ENCODE assay signal across 23 cellular contexts in genomic region chr9:95830768-95831167, GRCh38. TPM values are rescaled to one million over a fixed set of nuclear protein-coding genes. Genes with fewer than 3 reads are reported as not detected.
DNase-seq lines count a peak whose midpoint lies in the region; ATAC-seq, FAIRE-seq and TF ChIP-seq lines count a peak whose summit lies in the region.
"Had no signal": no experiment of that assay in that cellular context is flagged by ENCODE, and none has a peak within 500 bp of the region (broad histone marks: within the 10 kb centered on the region; RNA-seq: fewer than 3 reads in every experiment).

No MANE protein-coding gene starts in this region.

- H3K36me3 Mint-ChIP-seq in activated B cell treated with CpG ODN at 0.5 μM for 24 hours (ENCODE audit: low read depth), result no peaks in the 10 kb centered on the region
- H3K36me3 Mint-ChIP-seq in stimulated activated effector memory CD8-positive, alpha-beta T cell treated with anti-CD3 and anti-CD28 coated beads, Interleukin-12 subunit alpha, Interleukin-12 subunit beta, amount 100 ng/mL, for 72 hours, result no peaks in the 10 kb centered on the region
- H3K36me3 Mint-ChIP-seq in stimulated activated naive B cell treated with anti-CD40 and anti-IgM and Interleukin-4, amounts not matched to agents 10 μg/mL and 1 μg/mL and 100 μg/mL, for 72 hours, result peaks cover 6 to 17% of the 10 kb centered on the region in 2 donors
- H3K36me3 Mint-ChIP-seq: CD8-positive, alpha-beta T cell had no signal

- DNase-seq in activated B cell treated with CpG ODN at 0.5 μM for 24 hours (no peak), vagina (ENCODE audit: extremely low spot score in 2 of 2) (no peak), NCI-H2107 (lab: John Stamatoyannopoulos, UW) (no peak), GM12891 (ENCODE audit: insufficient read length, low spot score) (no peak)
- no peak for DNase-seq in stimulated activated effector memory CD8-positive, alpha-beta T cell treated with anti-CD3 and anti-CD28 coated beads, Interleukin-12 subunit alpha, Interleukin-12 subunit beta, amount 100 ng/mL, for 72 hours (ENCODE audit: low spot score in 2 of 2)
- peak; percentile 24 for DNase-seq in stimulated activated naive B cell treated with anti-CD40 and anti-IgM and Interleukin-4, amounts not matched to agents 10 μg/mL and 1 μg/mL and 100 μg/mL, for 72 hours
- DNase-seq: AML-193; Caco-2; Calu3; CD4-positive, alpha-beta T cell; CD8-positive, alpha-beta T cell; DMS79 treated with DMSO at 0.1 percent for 48 hours; GF-D8 had no signal

- ATAC-seq in activated B cell treated with CpG ODN at 0.5 μM for 24 hours (ENCODE audit: low read depth), result peak; percentile 47
- peak; percentile 56 for ATAC-seq in stimulated activated effector memory CD8-positive, alpha-beta T cell treated with anti-CD3 and anti-CD28 coated beads, Interleukin-12 subunit alpha, Interleukin-12 subunit beta, amount 100 ng/mL, for 72 hours
- peak; percentile 68 to 85 for ATAC-seq in stimulated activated naive B cell treated with anti-CD40 and anti-IgM and Interleukin-4, amounts not matched to agents 10 μg/mL and 1 μg/mL and 100 μg/mL, for 72 hours (replicated peaks)
- ATAC-seq: A549; CD8-positive, alpha-beta T cell had no signal

- no peaks in the 10 kb centered on the region for H3K27me3 Mint-ChIP-seq in activated B cell treated with CpG ODN at 0.5 μM for 24 hours
- no peaks in the 10 kb centered on the region for H3K27me3 Mint-ChIP-seq in stimulated activated naive B cell treated with anti-CD40 and anti-IgM and Interleukin-4, amounts not matched to agents 10 μg/mL and 1 μg/mL and 100 μg/mL, for 72 hours
- H3K27me3 Mint-ChIP-seq: B cell; CD4-positive, alpha-beta T cell had no signal

- no peaks in the 10 kb centered on the region for H3K4me1 Mint-ChIP-seq in activated B cell treated with CpG ODN at 0.5 μM for 24 hours
- peaks cover 23% of the 10 kb centered on the region for H3K4me1 Mint-ChIP-seq in stimulated activated effector memory CD8-positive, alpha-beta T cell treated with anti-CD3 and anti-CD28 coated beads, Interleukin-12 subunit alpha, Interleukin-12 subunit beta, amount 100 ng/mL, for 72 hours
- H3K4me1 Mint-ChIP-seq in stimulated activated naive B cell treated with anti-CD40 and anti-IgM and Interleukin-4, amounts not matched to agents 10 μg/mL and 1 μg/mL and 100 μg/mL, for 72 hours, result peaks cover 16 to 20% of the 10 kb centered on the region in 2 donors
- H3K4me1 Mint-ChIP-seq: B cell had no signal

- H3K27ac ChIP-seq in stomach smooth muscle (ENCODE audit: low read length) (peak overlapping the region; percentile 73), vagina (no peak overlapping the region)
- H3K27ac ChIP-seq: 22Rv1; A549; BLaER1 treated with 17β-estradiol and CSF1 and Interleukin-3, amounts not matched to agents 10 nM and 100 nM; C4-2B had no signal

- H3K4me1 ChIP-seq in stomach smooth muscle (ENCODE audit: control insufficient read depth, insufficient read depth, low read length), result peaks cover 26% of the 10 kb centered on the region
- H3K4me1 ChIP-seq in vagina, result peaks cover 15% of the 10 kb centered on the region
- H3K4me1 ChIP-seq: A549 had no signal

- H3K4me3 Mint-ChIP-seq in activated B cell treated with CpG ODN at 0.5 μM for 24 hours, result no peak overlapping the region
- no peak overlapping the region for H3K4me3 Mint-ChIP-seq in stimulated activated effector memory CD8-positive, alpha-beta T cell treated with anti-CD3 and anti-CD28 coated beads, Interleukin-12 subunit alpha, Interleukin-12 subunit beta, amount 100 ng/mL, for 72 hours
- H3K4me3 Mint-ChIP-seq in stimulated activated naive B cell treated with anti-CD40 and anti-IgM and Interleukin-4, amounts not matched to agents 10 μg/mL and 1 μg/mL and 100 μg/mL, for 72 hours, result no peak overlapping the region
- H3K4me3 Mint-ChIP-seq: B cell; CD4-positive, alpha-beta T cell; CD8-positive, alpha-beta T cell had no signal

- H3K36me3 ChIP-seq in stomach smooth muscle (ENCODE audit: control insufficient read depth in 2 of 2, insufficient read depth in 2 of 2, low read length in 2 of 2) (peaks cover 0 to 1% of the 10 kb centered on the region in 2 donors), vagina (no peaks in the 10 kb centered on the region)
- H3K36me3 ChIP-seq: BLaER1 treated with 17β-estradiol and CSF1 and Interleukin-3, amounts not matched to agents 10 nM and 100 nM had no signal

- H3K4me3 ChIP-seq in stomach smooth muscle (ENCODE audit: low read length in 2 of 2) (no peak overlapping the region), vagina (no peak overlapping the region)
- H3K4me3 ChIP-seq: A549; BLaER1 treated with 17β-estradiol and CSF1 and Interleukin-3, amounts not matched to agents 10 nM and 100 nM had no signal

- no peak overlapping the region for H3K9ac ChIP-seq in stomach smooth muscle (ENCODE audit: low read length in 2 of 2)
- H3K9ac ChIP-seq: BLaER1 treated with 17β-estradiol and CSF1 and Interleukin-3, amounts not matched to agents 10 nM and 100 nM had no signal

- H3K27me3 ChIP-seq in stomach smooth muscle (ENCODE audit: control insufficient read depth in 1 of 2, insufficient read depth in 2 of 2, low read length in 2 of 2), result no peaks in the 10 kb centered on the region
- no peaks in the 10 kb centered on the region for H3K27me3 ChIP-seq in vagina
- H3K27me3 ChIP-seq: BLaER1 treated with 17β-estradiol and CSF1 and Interleukin-3, amounts not matched to agents 10 nM and 100 nM had no signal

- TF ChIP-seq POLR2A in vagina (IDR thresholded peaks at IDR 0.05), result no peak
- TF ChIP-seq POLR2A in GM12891 (IDR thresholded peaks at IDR 0.05; ENCODE audit: low read depth, low read length), result no peak

- H3K9me3 ChIP-seq in stomach smooth muscle (ENCODE audit: control insufficient read depth in 2 of 2, low read length in 2 of 2), result no peaks in the 10 kb centered on the region
- H3K9me3 ChIP-seq in vagina, result no peaks in the 10 kb centered on the region
- H3K9me3 ChIP-seq: A549; BLaER1 treated with 17β-estradiol and CSF1 and Interleukin-3, amounts not matched to agents 10 nM and 100 nM; Caco-2 had no signal

- TF ChIP-seq CTCF in activated B cell treated with CpG ODN at 0.5 μM for 24 hours (IDR thresholded peaks at IDR 0.05) (no peak), vagina (IDR thresholded peaks at IDR 0.05) (no peak)

- H3K27ac Mint-ChIP-seq in activated B cell treated with CpG ODN at 0.5 μM for 24 hours, result no peak overlapping the region
- no peak overlapping the region for H3K27ac Mint-ChIP-seq in stimulated activated effector memory CD8-positive, alpha-beta T cell treated with anti-CD3 and anti-CD28 coated beads, Interleukin-12 subunit alpha, Interleukin-12 subunit beta, amount 100 ng/mL, for 72 hours
- H3K27ac Mint-ChIP-seq in stimulated activated naive B cell treated with anti-CD40 and anti-IgM and Interleukin-4, amounts not matched to agents 10 μg/mL and 1 μg/mL and 100 μg/mL, for 72 hours, result no peak overlapping the region
- H3K27ac Mint-ChIP-seq: B cell; CD4-positive, alpha-beta T cell; CD8-positive, alpha-beta T cell had no signal

- no peak for FAIRE-seq in GM12891 (lab: Jason Lieb, UNC)
- FAIRE-seq: A549, D721Med, G401.6, GM12892, GM18507 had no signal

- POLR2A ChIA-PET in activated B cell treated with CpG ODN at 0.5 μM for 24 hours (lab: Charles Lee), result no interaction called here

- CTCF ChIA-PET in activated B cell treated with CpG ODN at 0.5 μM for 24 hours (lab: Charles Lee), result no interaction called here

- H3K9me3 Mint-ChIP-seq in activated B cell treated with CpG ODN at 0.5 μM for 24 hours, result no peaks in the 10 kb centered on the region
- H3K9me3 Mint-ChIP-seq in stimulated activated effector memory CD8-positive, alpha-beta T cell treated with anti-CD3 and anti-CD28 coated beads, Interleukin-12 subunit alpha, Interleukin-12 subunit beta, amount 100 ng/mL, for 72 hours, result no peaks in the 10 kb centered on the region
- H3K9me3 Mint-ChIP-seq in stimulated activated naive B cell treated with anti-CD40 and anti-IgM and Interleukin-4, amounts not matched to agents 10 μg/mL and 1 μg/mL and 100 μg/mL, for 72 hours, result no peaks in the 10 kb centered on the region
- H3K9me3 Mint-ChIP-seq: CD4-positive, alpha-beta T cell; CD8-positive, alpha-beta T cell had no signal

- intact Hi-C loops in activated B cell treated with CpG ODN at 0.5 μM for 24 hours (cut with micrococcal nuclease) (no loop called here), vagina (cut with DNase I) (no loop called here)

TF ChIP-seq in GM12891, 5 proteins besides CTCF, POLR2A, EP300 and RAD21:
- TF ChIP-seq POU2F2 (IDR thresholded peaks at IDR 0.05; ENCODE audit: low read depth, low read length) (no peak), TAF1 (IDR thresholded peaks at IDR 0.05; ENCODE audit: low read depth, low read length) (no peak), POLR2AphosphoS5 (IDR thresholded peaks at IDR 0.05; ENCODE audit: low read depth, low read length) (no peak), PAX5 (IDR thresholded peaks at IDR 0.05; ENCODE audit: insufficient read depth, low read length, severe bottlenecking) (no peak), SPI1 (IDR thresholded peaks at IDR 0.05; ENCODE audit: low read depth, low read length) (no peak)
TF ChIP-seq in GM12891: peak in this region for 0.

RNA-seq across cellular contexts. Expression of gene ERCC6L2, which starts 44.7 kb away (rescaled TPM):
- 43.2 and 52.3 TPM in 2 replicates for total RNA-seq in activated B cell treated with CpG ODN at 0.5 μM for 24 hours
- total RNA-seq in vagina, result 59.2 TPM
- polyA plus RNA-seq in GM12891 (2012; ENCODE audit: low read depth, missing spikeins), result 8.2 TPM
